2 cellular contexts compared by ENCODE assay signal in the genomic region with DNA sequence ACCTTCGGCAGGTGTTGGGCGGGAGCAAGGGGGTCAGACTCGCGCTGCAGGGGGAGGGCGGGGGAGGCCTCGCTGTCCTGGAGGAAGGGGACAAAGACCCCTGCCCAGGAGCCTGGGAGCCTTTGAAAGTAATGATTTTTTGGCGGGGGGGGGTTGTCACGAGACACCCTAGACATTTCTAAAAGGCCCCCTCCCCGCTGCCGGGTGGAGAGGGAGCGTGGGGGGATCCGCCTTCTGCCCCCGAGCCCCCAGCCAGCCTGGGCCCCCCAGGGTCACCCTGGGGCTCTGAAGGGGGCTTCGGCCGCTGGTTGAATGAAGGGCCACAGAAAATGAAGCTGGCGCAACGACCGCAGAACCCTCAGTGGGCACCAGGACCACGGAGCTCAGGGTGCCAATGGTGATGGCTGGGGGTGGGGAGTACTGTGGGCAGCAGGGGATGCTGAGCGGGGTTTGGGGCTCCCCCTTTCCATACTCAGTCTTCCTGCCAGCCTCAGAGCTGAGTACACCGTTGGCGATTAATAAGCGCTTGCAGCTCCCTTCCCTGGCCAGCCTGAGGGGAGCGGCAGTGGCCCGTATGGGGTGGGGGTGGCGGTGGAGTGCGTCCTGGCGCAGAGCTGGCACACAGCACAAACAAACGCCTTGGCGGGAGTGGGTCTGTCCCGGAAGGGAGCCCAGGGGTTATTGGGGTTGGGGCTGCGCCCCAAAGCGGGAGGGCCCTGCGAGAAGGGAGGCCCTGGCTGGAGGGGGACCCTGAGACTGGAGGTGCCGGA.
TF ChIP-seq lines count a peak whose summit lies in the region.

No MANE protein-coding gene starts in this region.

TF ChIP-seq in GM23338, 12 proteins besides CTCF, POLR2A, EP300 and RAD21 (continued from another document):
- no peak for TF ChIP-seq EZH2phosphoT487 (IDR thresholded peaks at IDR 0.05; ENCODE audit: unreplicated experiment)
- no peak for TF ChIP-seq ETS1 (IDR thresholded peaks at IDR 0.05)
- TF ChIP-seq CREB1 (CRISPR knock-in tag; IDR thresholded peaks at IDR 0.05; ENCODE audit: low read depth): no peak
- TF ChIP-seq POLR2AphosphoS5 (IDR thresholded peaks at IDR 0.05; ENCODE audit: low read depth): no peak
- no peak for TF ChIP-seq ZNF331 (CRISPR knock-in tag; IDR thresholded peaks at IDR 0.05; ENCODE audit: low read depth)
- TF ChIP-seq, protein P1, sequence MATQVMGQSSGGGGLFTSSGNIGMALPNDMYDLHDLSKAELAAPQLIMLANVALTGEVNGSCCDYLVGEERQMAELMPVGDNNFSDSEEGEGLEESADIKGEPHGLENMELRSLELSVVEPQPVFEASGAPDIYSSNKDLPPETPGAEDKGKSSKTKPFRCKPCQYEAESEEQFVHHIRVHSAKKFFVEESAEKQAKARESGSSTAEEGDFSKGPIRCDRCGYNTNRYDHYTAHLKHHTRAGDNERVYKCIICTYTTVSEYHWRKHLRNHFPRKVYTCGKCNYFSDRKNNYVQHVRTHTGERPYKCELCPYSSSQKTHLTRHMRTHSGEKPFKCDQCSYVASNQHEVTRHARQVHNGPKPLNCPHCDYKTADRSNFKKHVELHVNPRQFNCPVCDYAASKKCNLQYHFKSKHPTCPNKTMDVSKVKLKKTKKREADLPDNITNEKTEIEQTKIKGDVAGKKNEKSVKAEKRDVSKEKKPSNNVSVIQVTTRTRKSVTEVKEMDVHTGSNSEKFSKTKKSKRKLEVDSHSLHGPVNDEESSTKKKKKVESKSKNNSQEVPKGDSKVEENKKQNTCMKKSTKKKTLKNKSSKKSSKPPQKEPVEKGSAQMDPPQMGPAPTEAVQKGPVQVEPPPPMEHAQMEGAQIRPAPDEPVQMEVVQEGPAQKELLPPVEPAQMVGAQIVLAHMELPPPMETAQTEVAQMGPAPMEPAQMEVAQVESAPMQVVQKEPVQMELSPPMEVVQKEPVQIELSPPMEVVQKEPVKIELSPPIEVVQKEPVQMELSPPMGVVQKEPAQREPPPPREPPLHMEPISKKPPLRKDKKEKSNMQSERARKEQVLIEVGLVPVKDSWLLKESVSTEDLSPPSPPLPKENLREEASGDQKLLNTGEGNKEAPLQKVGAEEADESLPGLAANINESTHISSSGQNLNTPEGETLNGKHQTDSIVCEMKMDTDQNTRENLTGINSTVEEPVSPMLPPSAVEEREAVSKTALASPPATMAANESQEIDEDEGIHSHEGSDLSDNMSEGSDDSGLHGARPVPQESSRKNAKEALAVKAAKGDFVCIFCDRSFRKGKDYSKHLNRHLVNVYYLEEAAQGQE (IDR thresholded peaks at IDR 0.05; ENCODE audit: unreplicated experiment): no peak
- no peak for TF ChIP-seq STAT1 (IDR thresholded peaks at IDR 0.05; ENCODE audit: unreplicated experiment)

TF ChIP-seq in SK-N-SH, 30 proteins besides CTCF, POLR2A, EP300 and RAD21:
- no peak for TF ChIP-seq PBX3 (IDR thresholded peaks at IDR 0.05)
- TF ChIP-seq GATA2 (CRISPR knock-in tag; IDR thresholded peaks at IDR 0.05): no peak
- TF ChIP-seq TEAD4 (IDR thresholded peaks at IDR 0.05; ENCODE audit: borderline replicate concordance, insufficient read depth): no peak
- no peak for TF ChIP-seq TAF1 (IDR thresholded peaks at IDR 0.05; ENCODE audit: borderline replicate concordance, low read depth, low read length)
- TF ChIP-seq POLR2AphosphoS5 (IDR thresholded peaks at IDR 0.05; ENCODE audit: low read depth, low read length): no peak
- no peak for TF ChIP-seq ZBTB33 (IDR thresholded peaks at IDR 0.05; ENCODE audit: borderline replicate concordance, low read depth)
- TF ChIP-seq, protein P2, sequence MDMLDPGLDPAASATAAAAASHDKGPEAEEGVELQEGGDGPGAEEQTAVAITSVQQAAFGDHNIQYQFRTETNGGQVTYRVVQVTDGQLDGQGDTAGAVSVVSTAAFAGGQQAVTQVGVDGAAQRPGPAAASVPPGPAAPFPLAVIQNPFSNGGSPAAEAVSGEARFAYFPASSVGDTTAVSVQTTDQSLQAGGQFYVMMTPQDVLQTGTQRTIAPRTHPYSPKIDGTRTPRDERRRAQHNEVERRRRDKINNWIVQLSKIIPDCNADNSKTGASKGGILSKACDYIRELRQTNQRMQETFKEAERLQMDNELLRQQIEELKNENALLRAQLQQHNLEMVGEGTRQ (IDR thresholded peaks at IDR 0.05; ENCODE audit: borderline replicate concordance, low read depth, low read length): no peak
- TF ChIP-seq CHD2 (IDR thresholded peaks at IDR 0.05; ENCODE audit: low read length, partially characterized antibody): no peak
